ENCODE assay signal across 9 cellular contexts in genomic region chr19:5170329-5170745, GRCh38.
A peak's percentile ranks its signal among the peaks of the same experiment; 100 is the strongest.
DNase-seq lines count a peak whose midpoint lies in the region; ATAC-seq and TF ChIP-seq lines count a peak whose summit lies in the region.
"Had no signal": no experiment of that assay in that cellular context is flagged by ENCODE, and none has a peak within 500 bp of the region (broad histone marks: within the 10 kb centered on the region; RNA-seq: fewer than 3 reads in every experiment).

No MANE protein-coding gene starts in this region.

- H3K36me3 ChIP-seq in GM23338 (ENCODE audit: insufficient read depth) (no peaks in the 10 kb centered on the region), gastrocnemius medialis (no peaks in the 10 kb centered on the region)
- H3K36me3 ChIP-seq: SJSA1 had no signal

- TF ChIP-seq CTCF in GM23338 (conservative IDR thresholded peaks at IDR 0.05; ENCODE audit: low read depth in 2 of 2) (peak; percentile 84 to 89), WTC11 (IDR thresholded peaks at IDR 0.05) (peak; percentile 81), choroid plexus epithelial cell (conservative IDR thresholded peaks at IDR 0.05; ENCODE audit: low read depth, low read length) (peak; percentile 64), gastrocnemius medialis (IDR thresholded peaks at IDR 0.05 in 4 of 5, conservative IDR thresholded peaks at IDR 0.05 in 1 of 5) (peak in 4 of 5 experiments; percentile 36 to 54 (median 46))

- POLR2A ChIA-PET in WTC11 (lab: Charles Lee), result no interaction called here

- ATAC-seq in GM23338, result peak; percentile 76
- peak; percentile 68 for ATAC-seq in WTC11
- no peak for ATAC-seq in gastrocnemius medialis
- ATAC-seq in GM19397 (IDR thresholded peaks at IDR 0.05; ENCODE audit: unreplicated experiment), result no peak
- no peak for ATAC-seq in HG02610 (IDR thresholded peaks at IDR 0.05; ENCODE audit: unreplicated experiment)

- H3K27ac ChIP-seq in GM23338 (ENCODE audit: low read depth) (no peak overlapping the region), gastrocnemius medialis (no peak overlapping the region)
- H3K27ac ChIP-seq: SJSA1 had no signal

- H3K9me3 ChIP-seq in gastrocnemius medialis, result no peaks in the 10 kb centered on the region
- H3K9me3 ChIP-seq: SJSA1 had no signal

- H3K79me2 ChIP-seq in GM23338 (replicated peaks; ENCODE audit: insufficient read depth), result no peaks in the 10 kb centered on the region

- in situ Hi-C loops in gastrocnemius medialis (cut with MboI; ENCODE audit: low sequenced_read_pairs in 4 of 4), result no loop called here

- no peaks in the 10 kb centered on the region; the same call in 2 of the 3 replicates for H3K4me1 Mint-ChIP-seq in GM23338
- H3K4me1 Mint-ChIP-seq in WTC11, result no peaks in the 10 kb centered on the region

- DNase-seq in GM23338 (ENCODE audit: low spot score) (peak; percentile 60), WTC11 (ENCODE audit: low spot score) (peak; percentile 82), choroid plexus epithelial cell (ENCODE audit: low read depth) (no peak), gastrocnemius medialis (no peak), SIG-M5 treated with dmso at 0.1 percent for 504 hours (lab: John Stamatoyannopoulos, UW; ENCODE audit: unreplicated experiment) (no peak), cerebellum (ENCODE audit: low spot score) (no peak)

- no peaks in the 10 kb centered on the region for H3K27me3 ChIP-seq in GM23338 (ENCODE audit: insufficient read depth)
- no peaks in the 10 kb centered on the region for H3K27me3 ChIP-seq in gastrocnemius medialis
- H3K27me3 ChIP-seq: SJSA1 had no signal

- no peak overlapping the region for H3K4me3 ChIP-seq in GM23338
- H3K4me3 ChIP-seq in choroid plexus epithelial cell (ENCODE audit: low read depth, low read length), result no peak overlapping the region
- H3K4me3 ChIP-seq in gastrocnemius medialis, result no peak overlapping the region
- H3K4me3 ChIP-seq: SJSA1 had no signal

- no peak for TF ChIP-seq POLR2A in gastrocnemius medialis (IDR thresholded peaks at IDR 0.05)

- intact Hi-C loops in gastrocnemius medialis (cut with DNase I; ENCODE audit: low total_unique reads), result no loop called here

- no peaks in the 10 kb centered on the region for H3F3A ChIP-seq in GM23338 (replicated peaks; ENCODE audit: low read depth)

- no peak overlapping the region; the same call in 2 of the 3 replicates for H3K4me3 Mint-ChIP-seq in GM23338
- H3K4me3 Mint-ChIP-seq in WTC11, result no peak overlapping the region

- H3K4me2 ChIP-seq in GM23338, result no peak overlapping the region

- H3K36me3 Mint-ChIP-seq in GM23338 (ENCODE audit: low read depth), result no peaks in the 10 kb centered on the region; the same call in 2 of the 3 replicates
- no peaks in the 10 kb centered on the region for H3K36me3 Mint-ChIP-seq in WTC11

- H3K4me1 ChIP-seq in GM23338 (ENCODE audit: insufficient read depth) (no peaks in the 10 kb centered on the region), gastrocnemius medialis (no peaks in the 10 kb centered on the region)

- H3K27ac Mint-ChIP-seq in GM23338, result no peak overlapping the region
- H3K27ac Mint-ChIP-seq in WTC11, result no peak overlapping the region

- H4K20me1 ChIP-seq in GM23338 (replicated peaks; ENCODE audit: insufficient read depth), result no peaks in the 10 kb centered on the region

- no peaks in the 10 kb centered on the region; the same call in 1 of the 3 replicates for H3K9me3 Mint-ChIP-seq in GM23338
- peaks cover 10% of the 10 kb centered on the region; the same call in 1 of the 2 replicates for H3K9me3 Mint-ChIP-seq in WTC11

- no peaks in the 10 kb centered on the region for H3K9me2 ChIP-seq in GM23338 (ENCODE audit: insufficient read depth)

- no peak overlapping the region for H2AFZ ChIP-seq in GM23338

- CTCF ChIA-PET in WTC11 (lab: Charles Lee), result interaction anchor here (0.6 to 2.1 kb wide), 4 partner anchors 8 to 84 kb away, joined by 3 to 7 read pairs (median 4); no protein-coding TSS in a partner anchor

- H3K27me3 Mint-ChIP-seq in GM23338 (ENCODE audit: insufficient read depth, low read depth, poor library complexity) (peaks cover 10% of the 10 kb centered on the region), WTC11 (ENCODE audit: low read depth) (peaks cover 8% of the 10 kb centered on the region; the same call in 1 of the 2 replicates)

TF ChIP-seq in GM23338, 12 proteins besides CTCF, POLR2A, EP300 and RAD21 (continues in another document):
- TF ChIP-seq CREB1 (CRISPR knock-in tag; IDR thresholded peaks at IDR 0.05; ENCODE audit: low read depth), result no peak
- no peak for TF ChIP-seq STAT1 (IDR thresholded peaks at IDR 0.05; ENCODE audit: unreplicated experiment)
- no peak for TF ChIP-seq EZH2phosphoT487 (IDR thresholded peaks at IDR 0.05; ENCODE audit: unreplicated experiment)
- TF ChIP-seq JUNB (IDR thresholded peaks at IDR 0.05; ENCODE audit: unreplicated experiment), result no peak

TF ChIP-seq in WTC11, 78 proteins besides CTCF, POLR2A, EP300 and RAD21:
- no peak for TF ChIP-seq ZNF416 (CRISPR knock-in tag; IDR thresholded peaks at IDR 0.05)
- TF ChIP-seq GTF2I (CRISPR knock-in tag; conservative IDR thresholded peaks at IDR 0.05), result peak; percentile 99
- peak; percentile 43; the same call in 1 of the 2 replicates for TF ChIP-seq ZNF121 (CRISPR knock-in tag; IDR thresholded peaks at IDR 0.05)

Comparison
In these comparisons a context has a peak if more than half of its experiments do, and no peak if none do; other contexts are left out.
1. ATAC-seq: peak in GM23338 (single experiment) and WTC11 (single experiment); none in gastrocnemius medialis (0 of 2), GM19397 (single experiment) and HG02610 (single experiment).
2. DNase-seq: peak in GM23338 (single experiment) and WTC11 (single experiment); none in choroid plexus epithelial cell (single experiment), gastrocnemius medialis (0 of 2), SIG-M5 treated with dmso at 0.1 percent for 504 hours (single experiment) and cerebellum (single experiment).
3. Peak in every context shown above with its lines, with median percentiles within 50 percentile points of each other: CTCF ChIP-seq.